Comparison of ENCODE assay signal across 17 cellular contexts in genomic region chr1:54372978-54373377, GRCh38. TPM values are rescaled to one million over a fixed set of nuclear protein-coding genes. Genes with fewer than 3 reads are reported as not detected.
A peak's percentile ranks its signal among the peaks of the same experiment; 100 is the strongest.
DNase-seq lines count a peak whose midpoint lies in the region; ATAC-seq, FAIRE-seq and TF ChIP-seq lines count a peak whose summit lies in the region.
"Had no signal": no experiment of that assay in that cellular context is flagged by ENCODE, and none has a peak within 500 bp of the region (broad histone marks: within the 10 kb centered on the region; RNA-seq: fewer than 3 reads in every experiment).

No MANE protein-coding gene starts in this region.

- no peak overlapping the region for H2AK5ac ChIP-seq in H1 (ENCODE audit: low read depth, low read length)

- no peak overlapping the region for H4K5ac ChIP-seq in H1 (ENCODE audit: insufficient read length, low read depth, low read length)

- peak overlapping the region; percentile 79; the same call in 1 of the 2 replicates for H4K8ac ChIP-seq in H1 (ENCODE audit: extremely low read depth, insufficient read depth, low read length)

- WGBS in mammary epithelial cell (ENCODE audit: low coverage, missing lambda C conversion rate) = 95% methylated on average over 7 of the region's 8 CpGs
- 91% methylated on average over 8 of the region's 8 CpGs; no CpG with 5 or more reads in 1 of the 2 experiments for WGBS in H1 (ENCODE audit: extremely low coverage in 1 of 2, insufficient coverage in 1 of 2, insufficient read length in 1 of 2, insufficient replicate concordance in 2 of 2, low coverage in 1 of 2, low lambda C conversion rate in 2 of 2, missing lambda C conversion rate in 1 of 2), 2 experiments
- 62 to 78% (median 73%) methylated on average over 8 of the region's 8 CpGs for WGBS in stomach, 5 donors
- 89 to 95% methylated on average over 8 of the region's 8 CpGs for WGBS in aorta, 2 donors

- no peak for TF ChIP-seq EP300 in H1 (IDR thresholded peaks at IDR 0.05; ENCODE audit: borderline replicate concordance in 1 of 2, low read depth in 2 of 2, low read length in 2 of 2)
- no peak for TF ChIP-seq EP300 in stomach (IDR thresholded peaks at IDR 0.05)

- FAIRE-seq in H1 (lab: Jason Lieb, UNC) (no peak), frontal cortex (lab: Jason Lieb, UNC) (no peak)
- FAIRE-seq: TTC549 had no signal

- H4K20me1 ChIP-seq in mammary epithelial cell (ENCODE audit: insufficient read depth, low read length) (no peaks in the 10 kb centered on the region), H1 (replicated peaks in 1 of 2; ENCODE audit: control insufficient read depth in 1 of 2, insufficient read depth in 2 of 2, low read length in 2 of 2) (peaks cover 6 to 38% of the 10 kb centered on the region in 2 experiments)

- H3K4me2 ChIP-seq in mammary epithelial cell (ENCODE audit: insufficient read depth, low read depth, low read length) (no peak overlapping the region), H1 (ENCODE audit: insufficient read depth in 1 of 2, low read depth in 2 of 2, low read length in 2 of 2) (no peak overlapping the region)

- H3K56ac ChIP-seq in H1 (replicated peaks; ENCODE audit: insufficient read length, low read depth, low read length) = no peak overlapping the region

- no peaks in the 10 kb centered on the region for H3K9me3 ChIP-seq in mammary epithelial cell (replicated peaks; ENCODE audit: insufficient read depth, low read length)
- H3K9me3 ChIP-seq in H1 (ENCODE audit: insufficient read depth in 2 of 2, low read depth in 1 of 2, low read length in 1 of 2) = no peaks in the 10 kb centered on the region
- no peaks in the 10 kb centered on the region for H3K9me3 ChIP-seq in stomach
- no peaks in the 10 kb centered on the region for H3K9me3 ChIP-seq in aorta (ENCODE audit: control insufficient read depth, low read length)
- H3K9me3 ChIP-seq: MG63, sigmoid colon had no signal

- no TSS peak for BruUV-seq in MCF 10A (replicated peaks; lab: Mats Ljungman, UMichigan)
- no TSS peak for BruUV-seq in mammary epithelial cell (replicated peaks; lab: Mats Ljungman, UMichigan)

- H3K23ac ChIP-seq in H1 (ENCODE audit: insufficient read length) = no peak overlapping the region

- no peaks in the 10 kb centered on the region for H3K27me3 Mint-ChIP-seq in MCF 10A (ENCODE audit: insufficient read depth, unreplicated experiment)
- H3K27me3 Mint-ChIP-seq: type B pancreatic cell had no signal

- H3K4me1 ChIP-seq in mammary epithelial cell (ENCODE audit: insufficient read depth, low read length) = peaks cover 7% of the 10 kb centered on the region
- peaks cover 30 to 48% (median 36%) of the 10 kb centered on the region in 4 experiments for H3K4me1 ChIP-seq in H1 (replicated peaks in 1 of 4; ENCODE audit: control insufficient read depth in 3 of 4, insufficient read depth in 4 of 4, low read length in 3 of 4)
- peaks cover 71 to 94% (median 79%) of the 10 kb centered on the region in 4 donors for H3K4me1 ChIP-seq in stomach
- no peaks in the 10 kb centered on the region for H3K4me1 ChIP-seq in aorta (ENCODE audit: control insufficient read depth in 1 of 2, insufficient read depth in 2 of 2, low read length in 2 of 2)

- no peak for TF ChIP-seq RAD21 in H1 (IDR thresholded peaks at IDR 0.05 in 1 of 2, conservative IDR thresholded peaks at IDR 0.05 in 1 of 2; ENCODE audit: low read depth in 2 of 2, low read length in 2 of 2)

- H3K9ac ChIP-seq in mammary epithelial cell (ENCODE audit: insufficient read depth, low read length) (no peak overlapping the region), H1 (replicated peaks in 1 of 4; ENCODE audit: extremely low read depth in 1 of 4, low read depth in 3 of 4, low read length in 3 of 4) (no peak overlapping the region)

- no peak overlapping the region for H2BK120ac ChIP-seq in H1 (replicated peaks; ENCODE audit: low read depth, low read length)

- TF ChIP-seq POLR2A in H1 (IDR thresholded peaks at IDR 0.05; ENCODE audit: control extremely low read depth in 1 of 2, low read depth in 2 of 2, low read length in 2 of 2) (no peak), stomach (IDR thresholded peaks at IDR 0.05) (no peak)

- peak overlapping the region; percentile 28 for H3K27ac Mint-ChIP-seq in MCF 10A (ENCODE audit: low read depth, unreplicated experiment)

- H3K14ac ChIP-seq in H1 (ENCODE audit: insufficient read length) = no peak overlapping the region

- no peak overlapping the region for H3K4me3 ChIP-seq in mammary epithelial cell (replicated peaks in 1 of 3; ENCODE audit: insufficient read depth in 1 of 3, low read depth in 2 of 3, low read length in 3 of 3)
- H3K4me3 ChIP-seq in H1 (ENCODE audit: extremely low read depth in 1 of 4, insufficient read depth in 2 of 4, low read depth in 3 of 4, low read length in 4 of 4) = no peak overlapping the region
- no peak overlapping the region for H3K4me3 ChIP-seq in stomach
- H3K4me3 ChIP-seq in aorta (ENCODE audit: low read length in 2 of 2) = no peak overlapping the region
- H3K4me3 ChIP-seq: MG63, sigmoid colon had no signal

- ATAC-seq in aorta (ENCODE audit: low FRiP score) = no peak

- no peak overlapping the region for H2BK15ac ChIP-seq in H1 (ENCODE audit: low read length)

- H3K36me3 Mint-ChIP-seq in MCF 10A (ENCODE audit: insufficient read depth, unreplicated experiment) = no peaks in the 10 kb centered on the region

- H2BK20ac ChIP-seq in H1 (ENCODE audit: low read length) = no peak overlapping the region

- H3K36me3 ChIP-seq in mammary epithelial cell (ENCODE audit: insufficient read depth, low read length) = no peaks in the 10 kb centered on the region
- peaks cover 0 to 11% (median 2%) of the 10 kb centered on the region in 4 experiments; a peak in 3 of 8 replicates for H3K36me3 ChIP-seq in H1 (ENCODE audit: control insufficient read depth in 2 of 4, insufficient read depth in 4 of 4, low read length in 3 of 4)
- H3K36me3 ChIP-seq in stomach = peaks cover 0 to 10% (median 2%) of the 10 kb centered on the region in 4 donors
- H3K36me3 ChIP-seq in aorta (ENCODE audit: control insufficient read depth in 1 of 2, insufficient read depth in 2 of 2, low read length in 1 of 2) = no peaks in the 10 kb centered on the region
- H3K36me3 ChIP-seq: MG63, sigmoid colon had no signal

- no peak overlapping the region for H4K91ac ChIP-seq in H1 (replicated peaks; ENCODE audit: insufficient read length, low read length)

- H3K27me3 ChIP-seq in mammary epithelial cell (ENCODE audit: insufficient read depth, low read length) (no peaks in the 10 kb centered on the region), H1 (replicated peaks in 1 of 4; ENCODE audit: control insufficient read depth in 3 of 4, extremely low read depth in 1 of 4, insufficient read depth in 3 of 4, low read length in 3 of 4) (no peaks in the 10 kb centered on the region), stomach (no peaks in the 10 kb centered on the region), aorta (ENCODE audit: control insufficient read depth in 1 of 2, insufficient read depth in 2 of 2, low read length in 1 of 2) (no peaks in the 10 kb centered on the region)
- H3K27me3 ChIP-seq: MG63, sigmoid colon had no signal

- no peak overlapping the region for H2BK5ac ChIP-seq in H1 (ENCODE audit: low read depth, low read length)

- no peak overlapping the region for H3K18ac ChIP-seq in H1 (ENCODE audit: extremely low read depth, low read length)

- dilution Hi-C loops in mammary epithelial cell (cut with HindIII; ENCODE audit: low sequenced_read_pairs) = no loop called here

- H3K79me2 ChIP-seq in mammary epithelial cell (ENCODE audit: insufficient read depth, low read length) (peaks cover 25% of the 10 kb centered on the region), H1 (ENCODE audit: control insufficient read depth in 1 of 2, insufficient read depth in 2 of 2, low read length in 2 of 2) (peaks cover 36 to 99% of the 10 kb centered on the region in 2 experiments)

- H2BK12ac ChIP-seq in H1 (ENCODE audit: low read depth, low read length) = no peak overlapping the region

- DNase-seq in MCF 10A (ENCODE audit: unreplicated experiment) = no peak
- no peak for DNase-seq in mammary epithelial cell
- peak; percentile 64 to 83 for DNase-seq in NOMO-1 (lab: John Stamatoyannopoulos, UW; ENCODE audit: unreplicated experiment in 2 of 2)
- no peak for DNase-seq in H1 (ENCODE audit: low read depth in 1 of 2, low spot score in 2 of 2)
- no peak for DNase-seq in stomach
- no peak for DNase-seq in frontal cortex (ENCODE audit: low spot score in 2 of 2)
- DNase-seq in NCI-H1092 (lab: John Stamatoyannopoulos, UW) = no peak
- no peak for DNase-seq in aorta
- DNase-seq: DMS153; effector memory CD4-positive, alpha-beta T cell; left colon; MG63; NCI-H2227 treated with DMSO at 0.1 percent for 48 hours; sigmoid colon had no signal

- POLR2A ChIA-PET in MCF 10A (lab: Yijun Ruan, JAX) = no interaction called here
- POLR2A ChIA-PET in H1 (lab: Charles Lee; ENCODE audit: partially characterized antibody) = interaction anchor here (2.3 kb wide), 1 partner anchor 8 kb away, joined by 10 read pairs; no protein-coding TSS in a partner anchor

- H3K9me3 Mint-ChIP-seq in MCF 10A (ENCODE audit: unreplicated experiment) = no peaks in the 10 kb centered on the region
- H3K9me3 Mint-ChIP-seq: type B pancreatic cell had no signal

- 0 out of 2 replicates have a peak, but pooled peaks cover 3% of the 10 kb centered on the region for H3K23me2 ChIP-seq in H1 (ENCODE audit: low read depth, low read length)

- in situ Hi-C loops in mammary epithelial cell (cut with MboI; ENCODE audit: low sequenced_read_pairs in 2 of 2) = no loop called here

- TF ChIP-seq CTCF in MCF 10A (IDR thresholded peaks at IDR 0.05; ENCODE audit: unreplicated experiment) = no peak
- no peak for TF ChIP-seq CTCF in mammary epithelial cell (conservative IDR thresholded peaks at IDR 0.05 in 1 of 2, IDR thresholded peaks at IDR 0.05 in 1 of 2; ENCODE audit: extremely low read depth in 1 of 2, insufficient read depth in 1 of 2, low read depth in 1 of 2, low read length in 2 of 2)
- no peak for TF ChIP-seq CTCF in H1 (IDR thresholded peaks at IDR 0.05; ENCODE audit: control extremely low read depth in 1 of 3, insufficient read depth in 1 of 3, low read depth in 1 of 3, low read length in 3 of 3)
- TF ChIP-seq CTCF in stomach (IDR thresholded peaks at IDR 0.05) = no peak

- H3K27ac ChIP-seq in mammary epithelial cell (ENCODE audit: insufficient read depth, low read depth, low read length) (no peak overlapping the region), H1 (ENCODE audit: low read depth, low read length) (no peak overlapping the region), stomach (peak overlapping the region in 3 of 5 donors; percentile 36 to 57 (median 46)), aorta (ENCODE audit: low read depth in 1 of 2, low read length in 2 of 2) (no peak overlapping the region)
- H3K27ac ChIP-seq: RWPE1, sigmoid colon had no signal

- H3K4me3 Mint-ChIP-seq in MCF 10A (ENCODE audit: unreplicated experiment) = no peak overlapping the region
- H3K4me3 Mint-ChIP-seq: type B pancreatic cell had no signal

- no peak overlapping the region for H3K4ac ChIP-seq in H1 (replicated peaks; ENCODE audit: insufficient read length, low read depth, low read length)

- H3K79me1 ChIP-seq in H1 (ENCODE audit: low read depth, low read length) = peaks cover 43% of the 10 kb centered on the region

- CTCF ChIA-PET in MCF 10A (lab: Yijun Ruan, JAX) (no interaction called here), mammary epithelial cell (lab: Charles Lee; ENCODE audit: low non-redundant PET) (no interaction called here), H1 (lab: Charles Lee; ENCODE audit: partially characterized antibody) (interaction anchor here (0.8 to 1.4 kb wide), 5 partner anchors 9 to 61 kb away, joined by 3 to 4 read pairs (median 3); no protein-coding TSS in a partner anchor)

- intact Hi-C loops in MCF 10A (cut with micrococcal nuclease) = no loop called here
- intact Hi-C loops in mammary epithelial cell (cut with micrococcal nuclease) = no loop called here
- intact Hi-C loops in stomach (cut with DNase I; ENCODE audit: low total_unique reads) = no loop called here
- intact Hi-C loops in aorta (cut with DNase I) = no loop called here

- H2AFZ ChIP-seq in mammary epithelial cell (ENCODE audit: low read depth, low read length) (no peak overlapping the region), H1 (ENCODE audit: low read length) (no peak overlapping the region)

- no peaks in the 10 kb centered on the region for H3K4me1 Mint-ChIP-seq in MCF 10A (ENCODE audit: insufficient read depth, unreplicated experiment)

RNA-seq across cellular contexts. Expression of gene SSBP3, which starts 33.2 kb away (rescaled TPM):
- total RNA-seq in MCF 10A (2022) = 6.5 and 8.6 TPM in 2 replicates
- 10 to 100 TPM; 30.5 to 30.6 TPM for total RNA-seq in mammary epithelial cell
- 23.7 TPM for polyA plus RNA-seq in mammary epithelial cell
- 42.6 TPM for polyA minus RNA-seq in mammary epithelial cell
- 133 and 134 TPM in 2 replicates for total RNA-seq in H1 (2021; fragmentation: NEBNext Ultra II Directional; extraction: Animal tissue kit (Norgen Biotek cat#: 25700))
- 99.7 and 126 TPM in 2 replicates for polyA plus RNA-seq in H1 (2011; rRNA removed)
- 76.0 TPM for polyA plus RNA-seq in H1 (2011; cell fraction: cytosol; rRNA removed)
- 114 TPM for polyA plus RNA-seq in H1 (2011; cell fraction: nucleus; rRNA removed)
- 108 to 113 TPM (median 112 TPM) in 4 replicates for polyA plus RNA-seq in H1 (2012, experiment 1 of 2)
- polyA plus RNA-seq in H1 (2012, experiment 2 of 2) = 86.8 TPM
- polyA plus RNA-seq in H1 (2013, experiment 1 of 2) = 131 TPM
- 128 TPM for polyA plus RNA-seq in H1 (2013, experiment 2 of 2)
- 35.3 and 44.7 TPM in 2 replicates for polyA minus RNA-seq in H1 (2011; rRNA and poly(A)+ RNA removed)
- polyA minus RNA-seq in H1 (2011; cell fraction: cytosol; rRNA and poly(A)+ RNA removed) = 39.1 TPM
- 26.8 TPM for polyA minus RNA-seq in H1 (2011; cell fraction: nucleus; rRNA and poly(A)+ RNA removed)
- total RNA-seq in stomach = 10 to 100 TPM in 3 of 5 donors, 1 to 10 TPM in 2; 4.3 to 77.6 (median 20.0) TPM
- 100 to 1,000 TPM in 1 of 3 donors, 10 to 100 TPM in 2; 37.0 to 100 (median 59.5) TPM for polyA plus RNA-seq in stomach
- total RNA-seq in frontal cortex = 39.1 TPM
- total RNA-seq in aorta = 10 to 100 TPM; 73.8 to 83.4 TPM
- 10 to 100 TPM; 43.7 to 57.7 TPM for polyA plus RNA-seq in aorta

Comparison
In these comparisons a context has a peak if more than half of its experiments do, and no peak if none do; other contexts are left out.
1. DNase-seq: peak in NOMO-1 (2 of 2); none in MCF 10A (single experiment), mammary epithelial cell (single experiment), H1 (0 of 2), stomach (single experiment), frontal cortex (0 of 2), NCI-H1092 (single experiment) and aorta (0 of 2).
2. H3K27ac ChIP-seq: peak in stomach (3 of 5); none in mammary epithelial cell (single experiment), H1 (single experiment) and aorta (0 of 2).